22 cellular contexts compared by ENCODE assay signal in the genomic region with DNA sequence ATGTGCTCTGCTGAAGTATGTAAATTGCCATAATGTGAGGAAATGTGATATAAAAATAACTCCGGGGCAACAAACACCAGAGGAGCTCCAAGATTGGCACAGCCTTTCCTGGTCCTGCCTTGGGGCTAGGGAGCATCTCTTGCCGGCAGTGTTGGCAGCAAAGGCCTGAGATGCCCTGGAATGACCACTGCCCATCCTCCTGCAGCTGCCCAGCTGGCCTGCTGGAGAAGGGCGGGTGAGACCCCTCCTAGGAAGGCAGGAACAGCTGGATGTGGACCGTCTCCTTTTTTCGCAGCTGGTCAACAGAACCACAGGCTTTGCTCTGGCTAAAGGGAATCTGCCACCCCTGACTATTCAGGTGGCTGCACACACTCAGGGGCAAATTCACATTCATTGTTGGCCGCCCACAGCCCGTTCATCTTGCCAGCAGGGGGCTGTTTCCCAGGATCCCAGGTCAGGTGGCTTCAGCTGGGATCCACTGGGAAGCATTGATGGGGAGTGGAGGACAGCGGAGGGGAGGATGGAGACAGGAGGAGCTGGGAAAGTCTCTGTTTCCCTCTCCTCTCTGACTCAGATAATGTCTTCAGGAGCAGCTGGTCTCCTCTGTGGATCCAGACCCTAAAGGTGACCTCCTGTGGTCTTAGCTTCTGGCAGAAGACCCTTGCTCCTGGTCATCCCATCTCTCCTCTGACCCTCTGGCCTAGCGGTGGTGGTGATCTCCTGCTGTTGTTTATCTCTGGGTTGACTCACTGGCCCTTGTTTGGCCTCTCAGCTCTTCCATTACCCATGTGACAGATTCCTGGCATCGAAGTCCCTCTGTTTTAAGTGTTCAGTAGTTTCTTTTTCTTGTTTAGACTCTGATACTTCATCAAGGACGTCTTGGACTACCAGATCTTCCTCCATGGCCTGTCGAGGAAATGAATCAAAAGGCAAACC.
DNase-seq lines count a peak whose midpoint lies in the region; TF ChIP-seq lines count a peak whose summit lies in the region.
"Had no signal": no experiment of that assay in that cellular context is flagged by ENCODE, and none has a peak within 500 bp of the region (broad histone marks: within the 10 kb centered on the region; RNA-seq: fewer than 3 reads in every experiment).

No MANE protein-coding gene starts in this region.

- intact Hi-C loops in uterus (cut with DNase I; ENCODE audit: low total_unique reads) (no loop called here), spleen (cut with DNase I; ENCODE audit: low total_unique reads) (no loop called here), OCI-LY7 (cut with micrococcal nuclease; ENCODE audit: unreplicated experiment) (no loop called here)

- no peaks in the 10 kb centered on the region for H3K36me3 ChIP-seq in endodermal cell (ENCODE audit: control insufficient read depth, insufficient read depth, low read length)
- no peaks in the 10 kb centered on the region for H3K36me3 ChIP-seq in neural progenitor cell
- no peaks in the 10 kb centered on the region for H3K36me3 ChIP-seq in uterus
- no peaks in the 10 kb centered on the region for H3K36me3 ChIP-seq in spleen
- no peaks in the 10 kb centered on the region for H3K36me3 ChIP-seq in OCI-LY7 (ENCODE audit: insufficient read depth, low read length)
- H3K36me3 ChIP-seq: BE2C, HAP-1 had no signal

- no peaks in the 10 kb centered on the region for H4K20me1 ChIP-seq in neural progenitor cell (ENCODE audit: low read depth)
- no peaks in the 10 kb centered on the region for H4K20me1 ChIP-seq in OCI-LY7 (ENCODE audit: insufficient read depth, low read length)

- BruUV-seq in OCI-LY7 (replicated peaks; lab: Mats Ljungman, UMichigan), result no TSS peak

- TF ChIP-seq CTCF in endodermal cell (conservative IDR thresholded peaks at IDR 0.05) (peak; percentile 14), neural progenitor cell (IDR thresholded peaks at IDR 0.05) (no peak), uterus (IDR thresholded peaks at IDR 0.05) (no peak), spleen (IDR thresholded peaks at IDR 0.05 in 8 of 11, conservative IDR thresholded peaks at IDR 0.05 in 3 of 11) (no peak), OCI-LY7 (conservative IDR thresholded peaks at IDR 0.05; ENCODE audit: low read length) (no peak)

- H3K9me3 Mint-ChIP-seq in endodermal cell (no peaks in the 10 kb centered on the region), neural progenitor cell (no peaks in the 10 kb centered on the region)

- POLR2A ChIA-PET in OCI-LY7 (lab: Charles Lee), result no interaction called here

- H3K9me3 ChIP-seq in endodermal cell (ENCODE audit: control insufficient read depth, low read length) (no peaks in the 10 kb centered on the region), neural progenitor cell (ENCODE audit: low read depth) (no peaks in the 10 kb centered on the region), uterus (no peaks in the 10 kb centered on the region), spleen (no peaks in the 10 kb centered on the region), OCI-LY7 (ENCODE audit: low read length) (no peaks in the 10 kb centered on the region)
- H3K9me3 ChIP-seq: BE2C, HAP-1 had no signal

- H3K4me3 ChIP-seq in endodermal cell (ENCODE audit: low read length) (no peak overlapping the region), neural progenitor cell (no peak overlapping the region), uterus (no peak overlapping the region), spleen (no peak overlapping the region), OCI-LY7 (ENCODE audit: low read depth, low read length, poor library complexity, severe bottlenecking) (no peak overlapping the region)
- H3K4me3 ChIP-seq: GM23248, HAP-1 had no signal

- H3K4me1 ChIP-seq in endodermal cell (ENCODE audit: control insufficient read depth, insufficient read depth, low read length), result no peaks in the 10 kb centered on the region
- H3K4me1 ChIP-seq in neural progenitor cell, result no peaks in the 10 kb centered on the region
- H3K4me1 ChIP-seq in uterus, result no peaks in the 10 kb centered on the region
- no peaks in the 10 kb centered on the region for H3K4me1 ChIP-seq in spleen
- H3K4me1 ChIP-seq in OCI-LY7 (ENCODE audit: insufficient read depth, low read length, poor library complexity, severe bottlenecking), result no peaks in the 10 kb centered on the region
- H3K4me1 ChIP-seq: BE2C, HAP-1 had no signal

- 82% methylated on average over 9 to 12 of the region's 12 CpGs for WGBS in endodermal cell (ENCODE audit: insufficient coverage in 1 of 2, insufficient read length in 1 of 2), 2 experiments
- 54 to 72% (median 68%) methylated on average over 8 to 12 of the region's 12 CpGs for WGBS in spleen, 5 donors

- H3K27ac ChIP-seq in endodermal cell (ENCODE audit: low read depth, low read length) (no peak overlapping the region), layer of hippocampus (ENCODE audit: low read depth, low read length) (peak overlapping the region; percentile 21), neural progenitor cell (no peak overlapping the region), uterus (no peak overlapping the region), spleen (no peak overlapping the region), OCI-LY7 (ENCODE audit: low read depth, low read length, poor library complexity, severe bottlenecking) (no peak overlapping the region)
- H3K27ac ChIP-seq: GM23248, HL-60 had no signal

- H3K27ac Mint-ChIP-seq in endodermal cell, result no peak overlapping the region
- peak overlapping the region; percentile 75 for H3K27ac Mint-ChIP-seq in neural progenitor cell
- H3K27ac Mint-ChIP-seq: CD4-positive, CD25-positive, alpha-beta regulatory T cell had no signal

- H3K36me3 Mint-ChIP-seq in endodermal cell (ENCODE audit: low read depth) (no peaks in the 10 kb centered on the region), neural progenitor cell (no peaks in the 10 kb centered on the region)
- H3K36me3 Mint-ChIP-seq: CD4-positive, CD25-positive, alpha-beta regulatory T cell had no signal

- H3K4me1 Mint-ChIP-seq in endodermal cell (peaks cover 8% of the 10 kb centered on the region), neural progenitor cell (peaks cover 2% of the 10 kb centered on the region)
- H3K4me1 Mint-ChIP-seq: CD4-positive, CD25-positive, alpha-beta regulatory T cell had no signal

- H3K4me3 Mint-ChIP-seq in endodermal cell (no peak overlapping the region), neural progenitor cell (no peak overlapping the region)
- H3K4me3 Mint-ChIP-seq: CD4-positive, CD25-positive, alpha-beta regulatory T cell had no signal

- no peak overlapping the region for H3K9ac ChIP-seq in endodermal cell (ENCODE audit: extremely low read depth, low read length, poor library complexity, severe bottlenecking)
- no peak overlapping the region for H3K9ac ChIP-seq in neural progenitor cell
- H3K9ac ChIP-seq: GM23248 had no signal

- H3K4me2 ChIP-seq in neural progenitor cell, result no peak overlapping the region
- no peak overlapping the region for H3K4me2 ChIP-seq in OCI-LY7 (ENCODE audit: low read length)

- no peaks in the 10 kb centered on the region for H3F3A ChIP-seq in neural progenitor cell (ENCODE audit: low read depth)

- peak; percentile 66 for DNase-seq in M059J (ENCODE audit: low read depth)
- DNase-seq in endodermal cell, result peak; percentile 59
- no peak for DNase-seq in neural progenitor cell (ENCODE audit: low spot score)
- DNase-seq in uterus, result no peak
- DNase-seq in DMS53 (lab: John Stamatoyannopoulos, UW), result no peak
- no peak for DNase-seq in spleen
- no peak for DNase-seq in OCI-LY7 (ENCODE audit: low spot score)
- DNase-seq: BE2C; CD4-positive, CD25-positive, alpha-beta regulatory T cell; DMS79 treated with DMSO at 0.1 percent for 48 hours; GM23248; KG1; MV-4-11; NCI-H1105 treated with DMSO at 0.1 percent for 48 hours; NCI-H2029 treated with DMSO at 0.1 percent for 48 hours; NCI-H226; NCI-H524; NCI-H82; Right ventricle myocardium superior had no signal

- TF ChIP-seq POLR2A in uterus (IDR thresholded peaks at IDR 0.05) (no peak), spleen (IDR thresholded peaks at IDR 0.05) (no peak)

- H3K27me3 Mint-ChIP-seq in endodermal cell (ENCODE audit: insufficient read depth) (no peaks in the 10 kb centered on the region), neural progenitor cell (ENCODE audit: insufficient read depth, low read depth) (peaks cover 2% of the 10 kb centered on the region)
- H3K27me3 Mint-ChIP-seq: CD4-positive, CD25-positive, alpha-beta regulatory T cell had no signal

- H3K79me2 ChIP-seq in neural progenitor cell (ENCODE audit: low read depth) (no peaks in the 10 kb centered on the region), OCI-LY7 (ENCODE audit: insufficient read depth, low read depth, low read length) (no peaks in the 10 kb centered on the region)

- no peaks in the 10 kb centered on the region for H3K27me3 ChIP-seq in endodermal cell (ENCODE audit: control insufficient read depth, insufficient read depth, low read length, poor library complexity, severe bottlenecking)
- no peaks in the 10 kb centered on the region for H3K27me3 ChIP-seq in layer of hippocampus (ENCODE audit: control insufficient read depth, insufficient read depth, low read length)
- no peaks in the 10 kb centered on the region for H3K27me3 ChIP-seq in neural progenitor cell
- no peaks in the 10 kb centered on the region for H3K27me3 ChIP-seq in uterus
- peaks cover 0 to 4% (median 0%) of the 10 kb centered on the region in 7 donors for H3K27me3 ChIP-seq in spleen (replicated peaks in 1 of 7)
- H3K27me3 ChIP-seq: BE2C had no signal

- H3K9me2 ChIP-seq in OCI-LY7 (ENCODE audit: insufficient read depth, low read length), result no peaks in the 10 kb centered on the region

- CTCF ChIA-PET in OCI-LY7 (lab: Charles Lee; ENCODE audit: unreplicated experiment), result no interaction called here

- H2AFZ ChIP-seq in neural progenitor cell (replicated peaks) (no peak overlapping the region), OCI-LY7 (ENCODE audit: low read length) (no peak overlapping the region)
- H2AFZ ChIP-seq: GM23248 had no signal

Comparison
In these comparisons a context has a peak if more than half of its experiments do, and no peak if none do; other contexts are left out.
1. DNase-seq: peak in M059J (single experiment) and endodermal cell (single experiment); none in neural progenitor cell (single experiment), uterus (0 of 2), DMS53 (single experiment), spleen (single experiment) and OCI-LY7 (single experiment).